Comparison of ENCODE assay signal across 1 cellular context in the genomic region with DNA sequence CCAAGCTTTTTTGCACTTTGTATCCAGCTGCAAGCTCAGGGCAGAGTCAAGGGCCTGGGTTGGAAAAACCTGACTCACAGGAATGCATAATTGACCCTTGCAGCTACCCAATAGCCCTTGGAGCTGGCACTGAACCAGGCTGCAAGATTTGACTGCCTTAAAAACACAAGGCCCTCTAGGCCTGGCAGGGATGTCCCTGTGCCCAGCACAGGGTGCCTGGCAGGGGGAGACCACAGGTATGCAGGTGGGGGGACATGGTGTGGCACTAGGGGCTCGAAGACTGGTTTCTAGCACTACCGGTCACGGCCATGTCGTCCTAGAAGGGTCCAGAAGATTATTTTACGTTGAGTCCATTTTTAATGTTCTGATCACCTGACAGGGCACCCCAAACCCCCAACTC.
TF ChIP-seq lines count a peak whose summit lies in the region.

No MANE protein-coding gene starts in this region.

TF ChIP-seq in GM12878, 131 proteins besides CTCF, POLR2A, EP300 and RAD21:
- TF ChIP-seq TCF12 (IDR thresholded peaks at IDR 0.05; ENCODE audit: low read depth, low read length): no peak
- TF ChIP-seq, protein P1, sequence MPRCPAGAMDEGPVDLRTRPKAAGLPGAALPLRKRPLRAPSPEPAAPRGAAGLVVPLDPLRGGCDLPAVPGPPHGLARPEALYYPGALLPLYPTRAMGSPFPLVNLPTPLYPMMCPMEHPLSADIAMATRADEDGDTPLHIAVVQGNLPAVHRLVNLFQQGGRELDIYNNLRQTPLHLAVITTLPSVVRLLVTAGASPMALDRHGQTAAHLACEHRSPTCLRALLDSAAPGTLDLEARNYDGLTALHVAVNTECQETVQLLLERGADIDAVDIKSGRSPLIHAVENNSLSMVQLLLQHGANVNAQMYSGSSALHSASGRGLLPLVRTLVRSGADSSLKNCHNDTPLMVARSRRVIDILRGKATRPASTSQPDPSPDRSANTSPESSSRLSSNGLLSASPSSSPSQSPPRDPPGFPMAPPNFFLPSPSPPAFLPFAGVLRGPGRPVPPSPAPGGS (IDR thresholded peaks at IDR 0.05; ENCODE audit: borderline replicate concordance, insufficient read depth, low read depth, low read length, poor library complexity, severe bottlenecking): peak; percentile 7
